Comparison of ENCODE assay signal across 15 cellular contexts in the genomic region with DNA sequence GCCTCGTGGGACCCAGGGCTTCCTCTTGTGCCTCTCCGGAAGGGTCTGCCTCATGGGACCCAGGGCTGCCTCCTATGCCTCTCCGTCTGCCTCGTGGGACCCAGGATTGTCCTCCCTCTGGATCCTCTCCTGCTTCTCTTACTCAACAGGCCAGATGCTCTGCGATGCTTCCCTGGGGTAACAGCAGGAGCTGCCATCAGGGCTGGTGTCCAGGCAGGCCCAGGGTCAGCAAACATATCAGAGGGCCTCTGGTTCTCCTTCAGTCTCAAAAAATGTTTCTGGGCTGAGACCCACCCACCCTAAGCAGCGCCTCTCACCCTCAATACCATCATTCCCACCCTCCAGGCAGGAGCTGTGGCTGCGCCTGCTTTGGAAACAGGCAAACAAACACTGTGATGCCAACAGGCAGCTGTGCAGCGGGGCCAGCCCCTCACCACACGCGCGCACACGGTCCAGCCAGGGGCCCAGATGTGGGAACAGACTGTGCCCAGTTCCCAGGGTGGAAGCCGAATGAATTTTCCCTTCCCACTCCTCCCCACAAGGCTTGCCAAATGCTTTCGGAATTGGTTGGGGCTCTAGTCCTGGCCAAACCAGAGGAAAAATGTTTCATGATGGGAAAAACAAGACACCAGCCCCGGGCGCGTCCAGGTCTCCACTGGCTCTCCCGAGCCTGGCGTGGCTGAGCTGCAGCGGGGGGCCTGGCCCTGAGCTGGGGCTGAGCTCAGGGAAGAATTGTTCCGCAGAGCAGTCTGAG. TPM values are rescaled to one million over a fixed set of nuclear protein-coding genes. Genes with fewer than 3 reads are reported as not detected.
A peak's percentile ranks its signal among the peaks of the same experiment; 100 is the strongest.
DNase-seq lines count a peak whose midpoint lies in the region; ATAC-seq and TF ChIP-seq lines count a peak whose summit lies in the region.
"Had no signal": no experiment of that assay in that cellular context is flagged by ENCODE, and none has a peak within 500 bp of the region (broad histone marks: within the 10 kb centered on the region; RNA-seq: fewer than 3 reads in every experiment).

No MANE protein-coding gene starts in this region.

- no peak overlapping the region for H3K23ac ChIP-seq in mesenchymal stem cell (ENCODE audit: low read length in 2 of 2)

- H3K4ac ChIP-seq in mesenchymal stem cell (ENCODE audit: low read depth in 1 of 2, low read length in 2 of 2), result no peak overlapping the region

- intact Hi-C loops in esophagus muscularis mucosa (cut with DNase I), result no loop called here
- intact Hi-C loops in natural killer cell (cut with micrococcal nuclease), result no loop called here

- ATAC-seq in GM18505 (IDR thresholded peaks at IDR 0.05; ENCODE audit: unreplicated experiment), result no peak
- ATAC-seq in natural killer cell, result no peak
- ATAC-seq: WTC11 had no signal

- H3K27me3 Mint-ChIP-seq in natural killer cell (ENCODE audit: low read depth in 2 of 2), result no peaks in the 10 kb centered on the region

- H4K91ac ChIP-seq in mesenchymal stem cell (ENCODE audit: low read length), result no peak overlapping the region

- WGBS in esophagus muscularis mucosa, result 79% methylated on average over 13 of the region's 21 CpGs
- WGBS in mesenchymal stem cell, result 94% methylated on average over 21 of the region's 21 CpGs

- peaks cover 0 to 8% of the 10 kb centered on the region in 2 donors for H3K4me1 Mint-ChIP-seq in natural killer cell
- H3K4me1 Mint-ChIP-seq: immature natural killer cell had no signal

- TF ChIP-seq POLR2A in esophagus muscularis mucosa (IDR thresholded peaks at IDR 0.05; ENCODE audit: low read depth) (no peak), GM18505 (IDR thresholded peaks at IDR 0.05; ENCODE audit: borderline replicate concordance, extremely low read depth, insufficient read depth, insufficient read length) (no peak)

- no peaks in the 10 kb centered on the region for H3K36me3 Mint-ChIP-seq in natural killer cell

- H2BK5ac ChIP-seq in mesenchymal stem cell (ENCODE audit: low read depth, low read length, poor library complexity, severe bottlenecking), result no peak overlapping the region

- H3K9me3 Mint-ChIP-seq in natural killer cell, result no peaks in the 10 kb centered on the region
- H3K9me3 Mint-ChIP-seq: immature natural killer cell, WTC11 had no signal

- no peak overlapping the region for H3K4me3 Mint-ChIP-seq in natural killer cell
- H3K4me3 Mint-ChIP-seq: immature natural killer cell, WTC11 had no signal

- H3K4me1 ChIP-seq in esophagus muscularis mucosa (peaks cover 52 to 76% (median 71%) of the 10 kb centered on the region in 4 donors), mesenchymal stem cell (ENCODE audit: control insufficient read depth, insufficient read depth, low read depth, low read length) (peaks cover 15% of the 10 kb centered on the region), stomach smooth muscle (ENCODE audit: control insufficient read depth, insufficient read depth, low read length) (peaks cover 59% of the 10 kb centered on the region)

- no peak overlapping the region for H4K8ac ChIP-seq in mesenchymal stem cell (ENCODE audit: low read length)

- no peak overlapping the region for H2AK5ac ChIP-seq in mesenchymal stem cell (ENCODE audit: low read length, severe bottlenecking)

- no peak overlapping the region for H2BK15ac ChIP-seq in mesenchymal stem cell (ENCODE audit: low read depth, poor library complexity, severe bottlenecking)

- H3K4me2 ChIP-seq in mesenchymal stem cell (ENCODE audit: low read length, poor library complexity, severe bottlenecking), result no peak overlapping the region
- H3K4me2 ChIP-seq: KMS-11 had no signal

- TF ChIP-seq EP300 in esophagus muscularis mucosa (IDR thresholded peaks at IDR 0.05), result no peak

- peak overlapping the region; percentile 71 to 80 (median 76) for H3K27ac ChIP-seq in esophagus muscularis mucosa (replicated peaks in 1 of 4)
- no peak overlapping the region for H3K27ac ChIP-seq in mesenchymal stem cell (ENCODE audit: low read length, poor library complexity, severe bottlenecking)
- peak overlapping the region; percentile 66 for H3K27ac ChIP-seq in stomach smooth muscle (ENCODE audit: low read length)
- H3K27ac ChIP-seq: brain microvascular endothelial cell, KMS-11 had no signal

- H2BK12ac ChIP-seq in mesenchymal stem cell (ENCODE audit: low read length in 2 of 2), result no peak overlapping the region

- H3K27ac Mint-ChIP-seq in natural killer cell, result no peak overlapping the region
- H3K27ac Mint-ChIP-seq: WTC11 had no signal

- no peak overlapping the region for H3K18ac ChIP-seq in mesenchymal stem cell (ENCODE audit: low read depth in 1 of 2, low read length in 2 of 2)

- no peak overlapping the region for H2AFZ ChIP-seq in mesenchymal stem cell (ENCODE audit: low read depth, low read length)

- H3K9me3 ChIP-seq in esophagus muscularis mucosa (no peaks in the 10 kb centered on the region), mesenchymal stem cell (ENCODE audit: control insufficient read depth, low read length) (no peaks in the 10 kb centered on the region), stomach smooth muscle (ENCODE audit: control insufficient read depth in 2 of 2, low read length in 2 of 2) (no peaks in the 10 kb centered on the region)

- H3K27me3 ChIP-seq in H7 (ENCODE audit: control insufficient read depth, insufficient read depth, low read length), result no peaks in the 10 kb centered on the region
- no peaks in the 10 kb centered on the region for H3K27me3 ChIP-seq in esophagus muscularis mucosa
- no peaks in the 10 kb centered on the region for H3K27me3 ChIP-seq in mesenchymal stem cell (ENCODE audit: control insufficient read depth in 1 of 2, insufficient read depth in 1 of 2, low read length in 2 of 2)
- H3K27me3 ChIP-seq in stomach smooth muscle (ENCODE audit: control insufficient read depth in 1 of 2, insufficient read depth in 2 of 2, low read length in 2 of 2), result no peaks in the 10 kb centered on the region
- H3K27me3 ChIP-seq: brain microvascular endothelial cell had no signal

- TF ChIP-seq CTCF in esophagus muscularis mucosa (IDR thresholded peaks at IDR 0.05) (no peak), natural killer cell (IDR thresholded peaks at IDR 0.05) (no peak)

- H3K4me3 ChIP-seq in H7 (ENCODE audit: insufficient read depth, low read depth, low read length) (no peak overlapping the region), esophagus muscularis mucosa (peak overlapping the region in 1 of 4 donors; percentile 28), mesenchymal stem cell (ENCODE audit: insufficient read depth in 1 of 2, low read depth in 1 of 2, low read length in 2 of 2) (no peak overlapping the region), stomach smooth muscle (ENCODE audit: low read length in 2 of 2) (no peak overlapping the region)

- DNase-seq in H7, result peak; percentile 52
- DNase-seq in esophagus muscularis mucosa (ENCODE audit: extremely low spot score), result no peak
- DNase-seq in mesenchymal stem cell, result no peak
- no peak for DNase-seq in HT-29 (ENCODE audit: low spot score)
- DNase-seq in DMS114 treated with DMSO at 0.1 percent for 48 hours (lab: John Stamatoyannopoulos, UW; ENCODE audit: unreplicated experiment), result no peak
- no peak for DNase-seq in natural killer cell
- DNase-seq: brain microvascular endothelial cell; DMS153; effector memory CD4-positive, alpha-beta T cell; immature natural killer cell; OCI-M1 had no signal

- H2BK120ac ChIP-seq in mesenchymal stem cell (ENCODE audit: low read depth, low read length), result no peak overlapping the region

- peak overlapping the region; percentile 29 for H3K9ac ChIP-seq in mesenchymal stem cell (ENCODE audit: low read length)
- H3K9ac ChIP-seq in stomach smooth muscle (ENCODE audit: low read length in 2 of 2), result no peak overlapping the region
- H3K9ac ChIP-seq: KMS-11 had no signal

- peaks cover 24% of the 10 kb centered on the region for H3K79me1 ChIP-seq in mesenchymal stem cell (replicated peaks; ENCODE audit: low read length, poor library complexity, severe bottlenecking)

- H3K36me3 ChIP-seq in H7 (replicated peaks; ENCODE audit: control insufficient read depth, insufficient read depth, low read length) (peaks cover 2% of the 10 kb centered on the region), esophagus muscularis mucosa (peaks cover 37 to 92% (median 70%) of the 10 kb centered on the region in 4 donors), mesenchymal stem cell (ENCODE audit: control insufficient read depth in 1 of 2, insufficient read depth in 2 of 2, low read depth in 1 of 2, low read length in 2 of 2) (peaks cover 72 to 95% of the 10 kb centered on the region in 2 experiments), stomach smooth muscle (ENCODE audit: control insufficient read depth in 2 of 2, insufficient read depth in 2 of 2, low read length in 2 of 2) (peaks cover 33 to 51% of the 10 kb centered on the region in 2 donors)

- H3K14ac ChIP-seq in mesenchymal stem cell (ENCODE audit: low read length in 2 of 2), result no peak overlapping the region

RNA-seq across cellular contexts. Expression of gene TIMM22, which starts 11.3 kb away (rescaled TPM):
- 20.8 and 31.0 TPM in 2 replicates for total RNA-seq in H7 (2014; rRNA removed; shearing (Covaris generic))
- 10 to 100 TPM; 14.1 to 17.9 (median 15.8) TPM for total RNA-seq in esophagus muscularis mucosa
- polyA plus RNA-seq in mesenchymal stem cell (2013, experiment 1 of 2), result 14.9 TPM
- 15.8 TPM for polyA plus RNA-seq in mesenchymal stem cell (2013, experiment 2 of 2)
- 7.3 and 7.7 TPM in 2 replicates for total RNA-seq in HT-29 (2014; rRNA removed; shearing (Covaris generic))
- total RNA-seq in natural killer cell, result 10 to 100 TPM in 1 of 3 donors, 1 to 10 TPM in 2; 7.8 to 11.3 (median 8.9) TPM

RNA-seq across cellular contexts. Expression of gene NXN, which starts 28.6 kb away (rescaled TPM):
- total RNA-seq in H7 (2014; rRNA removed; shearing (Covaris generic)), result 127 and 142 TPM in 2 replicates
- total RNA-seq in esophagus muscularis mucosa (10 to 100 TPM; 37.0 to 65.6 (median 49.8) TPM), natural killer cell (under 1 TPM in 2 of 3 donors, not detected in 1; 0.14 to 0.55 TPM)
- polyA plus RNA-seq in mesenchymal stem cell (2013, experiment 1 of 2), result 83.3 TPM
- 82.4 TPM for polyA plus RNA-seq in mesenchymal stem cell (2013, experiment 2 of 2)
- total RNA-seq in HT-29 (2014; rRNA removed; shearing (Covaris generic)), result 64.3 and 71.6 TPM in 2 replicates

Comparison
In these comparisons a context has a peak if more than half of its experiments do, and no peak if none do; other contexts are left out.
1. RNA of gene NXN, which starts 28.6 kb away (total RNA-seq): 127 to 142 TPM in H7, 64.3 to 71.6 TPM in HT-29 and 37.0 to 65.6 TPM in esophagus muscularis mucosa; 0.14 to 0.55 TPM in natural killer cell; every median in the first group is over 10 times any median in the second.